8 cellular contexts compared by ENCODE assay signal in genomic region chr7:154928136-154929005, GRCh38.
DNase-seq lines count a peak whose midpoint lies in the region; ATAC-seq and FAIRE-seq lines count a peak whose summit lies in the region.

No MANE protein-coding gene starts in this region.

- H3K36me3 Mint-ChIP-seq in activated naive CD8-positive, alpha-beta T cell = peaks cover 6% of the 10 kb centered on the region

- FAIRE-seq in RCC 7860 (lab: Jason Lieb, UNC) = peak; percentile 98

- DNase-seq in EH (ENCODE audit: low read depth) (peak; percentile 95), HS-27A (ENCODE audit: low read depth) (peak; percentile 76), RCC 7860 (ENCODE audit: low spot score) (peak; percentile 91), glomerular visceral epithelial cell (ENCODE audit: extremely low spot score) (peak; percentile 93), renal cortical epithelial cell (ENCODE audit: low read depth) (peak; percentile 99), NCI-H2171 treated with DMSO at 0.1 percent for 48 hours (lab: John Stamatoyannopoulos, UW) (no peak)

- H3K27ac Mint-ChIP-seq in activated naive CD8-positive, alpha-beta T cell = peak overlapping the region; percentile 89

- peak; percentile 82 for ATAC-seq in GM21423 (IDR thresholded peaks at IDR 0.05; ENCODE audit: unreplicated experiment)

- H3K9me3 Mint-ChIP-seq in activated naive CD8-positive, alpha-beta T cell (ENCODE audit: low read depth) = no peaks in the 10 kb centered on the region

- H3K4me3 Mint-ChIP-seq in activated naive CD8-positive, alpha-beta T cell = peak overlapping the region; percentile 88

- H3K27me3 Mint-ChIP-seq in activated naive CD8-positive, alpha-beta T cell = no peaks in the 10 kb centered on the region

- H3K4me1 Mint-ChIP-seq in activated naive CD8-positive, alpha-beta T cell (ENCODE audit: low read depth) = peaks cover 37% of the 10 kb centered on the region
